22 cellular contexts compared by ENCODE assay signal in the genomic region with DNA sequence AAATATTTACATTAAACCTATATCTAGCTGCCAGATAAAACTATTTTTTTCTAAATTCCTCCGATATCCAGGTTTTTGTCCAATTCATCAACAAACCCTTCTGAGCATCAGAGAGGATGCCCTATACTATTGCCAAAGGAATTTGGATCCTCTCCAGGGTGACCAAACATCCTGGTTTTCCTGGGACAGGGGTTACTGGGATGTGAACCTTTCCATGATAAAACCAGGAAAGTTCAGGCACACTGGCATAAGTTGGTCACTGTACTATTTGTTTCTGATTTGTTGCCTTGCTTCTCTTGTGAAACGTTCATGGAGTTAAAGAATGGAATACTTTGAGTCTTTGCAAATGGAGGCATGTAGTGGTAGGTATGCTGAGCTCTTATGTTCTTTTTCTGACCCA.
"Had no signal": no experiment of that assay in that cellular context is flagged by ENCODE, and none has a peak within 500 bp of the region (broad histone marks: within the 10 kb centered on the region; RNA-seq: fewer than 3 reads in every experiment).

No MANE protein-coding gene starts in this region.

- FAIRE-seq: RCC 7860 had no signal

- H3K27ac ChIP-seq: SJSA1, SK-N-MC had no signal

- H3K36me3 ChIP-seq: SJSA1 had no signal

- DNase-seq: IMR-90, Karpas-422, KG1, MM.1S, NCI-H1092 treated with DMSO at 0.1 percent for 48 hours, NCI-H1436, NCI-H187, NCI-H2029, NCI-H2081 treated with DMSO at 0.1 percent for 48 hours, NCI-H2171, NCI-H226, NCI-H446, NCI-H510A, NCI-H524 treated with DMSO at 0.1 percent for 48 hours, NCI-H69, NCI-H774, Right ventricle myocardium superior, RPMI8226, SIG-M5 had no signal

- H3K27me3 ChIP-seq: SJSA1 had no signal

- H3K9me3 ChIP-seq: SJSA1 had no signal

- H3K4me3 ChIP-seq: SJSA1, SK-N-MC had no signal

- H3K4me1 ChIP-seq: SJSA1 had no signal
